Comparison of ENCODE assay signal across 1 cellular context in the genomic region with DNA sequence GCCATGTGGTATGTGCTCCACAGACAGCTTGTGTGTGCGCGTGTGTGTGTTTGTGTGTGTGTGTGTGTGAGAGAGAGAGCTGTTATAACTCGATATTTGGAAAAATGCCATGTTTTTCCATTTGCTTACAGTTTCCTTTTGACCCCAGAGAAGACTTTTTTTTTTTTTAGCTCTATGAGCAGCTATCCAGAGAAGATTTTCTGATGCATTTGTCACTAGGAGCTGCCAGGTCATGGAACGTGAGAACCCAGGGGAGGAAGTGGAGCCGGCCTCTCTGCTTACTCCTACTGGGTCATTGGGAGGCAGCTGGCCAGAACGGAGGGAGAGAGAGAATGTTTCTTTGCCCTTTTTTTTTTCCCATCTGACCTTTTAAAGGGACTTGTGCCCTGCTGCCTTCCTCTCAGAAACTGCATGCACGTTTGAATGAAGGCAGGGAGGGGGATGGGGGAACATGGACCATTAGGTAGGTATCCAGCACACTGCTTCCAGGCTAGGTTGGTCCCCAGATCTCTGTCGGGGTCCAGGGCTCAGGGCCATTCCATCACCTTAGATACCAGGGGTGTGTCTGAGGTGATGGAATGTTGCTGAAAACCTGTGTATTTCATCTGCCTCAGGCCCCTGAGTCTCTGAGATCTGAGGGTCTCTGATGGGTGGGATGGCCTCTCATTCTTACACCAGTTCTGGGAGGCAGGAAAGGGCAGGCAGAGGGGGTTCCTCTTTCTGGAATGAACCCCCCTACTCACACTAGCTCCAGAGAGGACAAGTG.
A peak's percentile ranks its signal among the peaks of the same experiment; 100 is the strongest.
TF ChIP-seq lines count a peak whose summit lies in the region.

No MANE protein-coding gene starts in this region.

TF ChIP-seq in HEK293, 187 proteins besides CTCF, POLR2A, EP300 and RAD21 (continued from another document):
- TF ChIP-seq ZNF398 (tag by site-specific recombination; IDR thresholded peaks at IDR 0.05) (peak; percentile 65), ZSCAN4 (tag by site-specific recombination; IDR thresholded peaks at IDR 0.05) (peak; percentile 65)
